13 cellular contexts compared by ENCODE assay signal in genomic region chr2:159199751-159200465, GRCh38.
DNase-seq lines count a peak whose midpoint lies in the region; ATAC-seq and TF ChIP-seq lines count a peak whose summit lies in the region.
"Had no signal": no experiment of that assay in that cellular context is flagged by ENCODE, and none has a peak within 500 bp of the region (broad histone marks: within the 10 kb centered on the region; RNA-seq: fewer than 3 reads in every experiment).

No MANE protein-coding gene starts in this region.

- TF ChIP-seq CTCF in HFFc6 (IDR thresholded peaks at IDR 0.05), result no peak
- TF ChIP-seq CTCF in ascending aorta (IDR thresholded peaks at IDR 0.05), result no peak
- TF ChIP-seq CTCF in left ventricle myocardium inferior (IDR thresholded peaks at IDR 0.05; ENCODE audit: borderline replicate concordance), result no peak
- no peak for TF ChIP-seq CTCF in sigmoid colon (IDR thresholded peaks at IDR 0.05)

- no peak for DNase-seq in HFFc6
- DNase-seq in ascending aorta (ENCODE audit: low spot score in 2 of 2), result no peak
- DNase-seq in left ventricle myocardium inferior, result no peak
- no peak for DNase-seq in sigmoid colon
- DNase-seq in NAMALWA (ENCODE audit: low spot score), result no peak
- DNase-seq: activated CD8-positive, alpha-beta memory T cell treated with anti-CD3 and anti-CD28 coated beads, Interleukin-2, amount 50 U/mL, for 4 hours; DMS153; effector CD8-positive, alpha-beta T cell; left lung; NCI-H1930; SIG-M5 had no signal

- no peak for TF ChIP-seq POLR2A in sigmoid colon (IDR thresholded peaks at IDR 0.05)
- TF ChIP-seq POLR2A in GM18505 (IDR thresholded peaks at IDR 0.05; ENCODE audit: borderline replicate concordance, extremely low read depth, insufficient read depth, insufficient read length), result no peak

- H3K36me3 ChIP-seq in ascending aorta (peaks cover 11 to 35% of the 10 kb centered on the region in 2 donors), left ventricle myocardium inferior (peaks cover 50% of the 10 kb centered on the region), sigmoid colon (peaks cover 3 to 49% (median 8%) of the 10 kb centered on the region in 4 donors)

- H3K27ac Mint-ChIP-seq in HFFc6, result peak overlapping the region; percentile 63

- H3K27me3 Mint-ChIP-seq in HFFc6 (ENCODE audit: insufficient read depth), result no peaks in the 10 kb centered on the region

- H3K4me1 ChIP-seq in ascending aorta, result peaks cover 3 to 30% of the 10 kb centered on the region in 2 donors
- H3K4me1 ChIP-seq in left ventricle myocardium inferior, result peaks cover 82% of the 10 kb centered on the region
- peaks cover 0 to 52% (median 32%) of the 10 kb centered on the region in 4 donors for H3K4me1 ChIP-seq in sigmoid colon

- H3K36me3 Mint-ChIP-seq in HFFc6 (ENCODE audit: low read depth), result peaks cover 18% of the 10 kb centered on the region

- WGBS in sigmoid colon, 2 donors, result 89 to 96% methylated on average over 4 of the region's 4 CpGs

- TF ChIP-seq EP300 in sigmoid colon (IDR thresholded peaks at IDR 0.05), result no peak

- H3K9me3 ChIP-seq in ascending aorta (no peaks in the 10 kb centered on the region), left ventricle myocardium inferior (replicated peaks) (no peaks in the 10 kb centered on the region), sigmoid colon (no peaks in the 10 kb centered on the region)
- H3K9me3 ChIP-seq: left lung had no signal

- peaks cover 38% of the 10 kb centered on the region for H3K4me1 Mint-ChIP-seq in HFFc6 (ENCODE audit: low read depth)

- intact Hi-C loops in ascending aorta (cut with DNase I) (no loop called here), left ventricle myocardium inferior (cut with micrococcal nuclease) (no loop called here), sigmoid colon (cut with DNase I) (no loop called here)

- H3K27ac ChIP-seq in ascending aorta, result peak overlapping the region; percentile 57 to 76
- H3K27ac ChIP-seq in left ventricle myocardium inferior (replicated peaks), result peak overlapping the region; percentile 74
- peak overlapping the region; percentile 3 to 78 (median 38) for H3K27ac ChIP-seq in sigmoid colon

- ATAC-seq in HG02852 (IDR thresholded peaks at IDR 0.05; ENCODE audit: unreplicated experiment) (no peak), GM18505 (IDR thresholded peaks at IDR 0.05; ENCODE audit: unreplicated experiment) (no peak)

- no peak overlapping the region for H3K4me3 Mint-ChIP-seq in HFFc6

- H3K27me3 ChIP-seq in ascending aorta (no peaks in the 10 kb centered on the region), left ventricle myocardium inferior (ENCODE audit: low read depth) (no peaks in the 10 kb centered on the region), sigmoid colon (no peaks in the 10 kb centered on the region)
- H3K27me3 ChIP-seq: left lung had no signal

- H3K4me3 ChIP-seq in ascending aorta, result no peak overlapping the region
- H3K4me3 ChIP-seq in left ventricle myocardium inferior, result no peak overlapping the region
- no peak overlapping the region for H3K4me3 ChIP-seq in sigmoid colon
- H3K4me3 ChIP-seq: left lung had no signal

- no peaks in the 10 kb centered on the region for H3K9me3 Mint-ChIP-seq in HFFc6
